In genomic region chr16:31094088-31094423, GRCh38 we compare ENCODE assay signal across 8 cellular contexts. TPM values are rescaled to one million over a fixed set of nuclear protein-coding genes. Genes with fewer than 3 reads are reported as not detected.
DNase-seq lines count a peak whose midpoint lies in the region; ATAC-seq and TF ChIP-seq lines count a peak whose summit lies in the region.

No MANE protein-coding gene starts in this region.

- DNase-seq in Calu3 (peak; percentile 27), body of pancreas (peak in 3 of 4 donors; percentile 49 to 54 (median 50)), NCI-H2107 (lab: John Stamatoyannopoulos, UW) (no peak)

- TF ChIP-seq CTCF in Calu3 (IDR thresholded peaks at IDR 0.05; ENCODE audit: unreplicated experiment) (no peak), body of pancreas (IDR thresholded peaks at IDR 0.05) (no peak)

- ATAC-seq in HG03378 (IDR thresholded peaks at IDR 0.05; ENCODE audit: unreplicated experiment) (peak; percentile 5), body of pancreas (peak; percentile 17), GM19351 (IDR thresholded peaks at IDR 0.05; ENCODE audit: unreplicated experiment) (no peak), HG03571 (IDR thresholded peaks at IDR 0.05; ENCODE audit: unreplicated experiment) (no peak)

- BruUV-seq in Calu3 (replicated peaks; lab: Mats Ljungman, UMichigan) = TSS peak; percentile 30

- H3K27ac Mint-ChIP-seq in Calu3 (ENCODE audit: unreplicated experiment) = peak overlapping the region; percentile 82

- 1 to 3% methylated on average over 17 to 20 of the region's 20 CpGs for WGBS in body of pancreas, 2 donors

- peaks cover 24% of the 10 kb centered on the region for H3K4me1 ChIP-seq in body of pancreas

- CTCF ChIA-PET in Calu3 (lab: Charles Lee) = interaction anchor here (0.6 to 2.7 kb wide), 4 partner anchors 23 to 109 kb away, joined by 11 to 16 read pairs (median 11); partner anchors contain the start of genes HSD3B7, KAT8 and STX4

- peaks cover 0 to 2% of the 10 kb centered on the region in 2 donors for H3K36me3 ChIP-seq in body of pancreas (replicated peaks in 1 of 2; ENCODE audit: insufficient read depth in 1 of 2, low read depth in 2 of 2)

- H3K27me3 Mint-ChIP-seq in Calu3 (ENCODE audit: unreplicated experiment) = no peaks in the 10 kb centered on the region

- peaks cover 12% of the 10 kb centered on the region for H3K4me1 Mint-ChIP-seq in Calu3 (ENCODE audit: low read depth, unreplicated experiment)

- H3K36me3 Mint-ChIP-seq in Calu3 (ENCODE audit: insufficient read depth, unreplicated experiment) = peaks cover 43% of the 10 kb centered on the region

- H3K9me3 ChIP-seq in body of pancreas = no peaks in the 10 kb centered on the region

- H3K27ac ChIP-seq in body of pancreas (peak overlapping the region; percentile 72 to 94 (median 91)), layer of hippocampus (ENCODE audit: low read depth, low read length) (peak overlapping the region; percentile 77), temporal lobe (ENCODE audit: low read depth, low read length) (peak overlapping the region; percentile 77)

- H3K9me3 Mint-ChIP-seq in Calu3 (ENCODE audit: low read depth, unreplicated experiment) = peaks cover 3% of the 10 kb centered on the region

- H3K4me3 Mint-ChIP-seq in Calu3 (ENCODE audit: low read depth, unreplicated experiment) = peak overlapping the region; percentile 89

- no peak for TF ChIP-seq POLR2A in body of pancreas (IDR thresholded peaks at IDR 0.05)

- intact Hi-C loops in Calu3 (cut with micrococcal nuclease; ENCODE audit: unreplicated experiment) (loop anchor here (1.0 to 2.0 kb wide), 2 partner anchors 19 to 109 kb away; partner anchors contain the start of genes HSD3B7, ZNF646 and ZNF668), body of pancreas (cut with DNase I) (no loop called here)

- H3K27me3 ChIP-seq in body of pancreas = no peaks in the 10 kb centered on the region
- no peaks in the 10 kb centered on the region for H3K27me3 ChIP-seq in layer of hippocampus (ENCODE audit: control insufficient read depth, insufficient read depth, low read length)

- peak overlapping the region; percentile 59 to 71 for H3K4me3 ChIP-seq in body of pancreas

RNA-seq across cellular contexts. Expression of gene VKORC1, which starts 0.5 kb away (rescaled TPM):
- 80.1 and 86.8 TPM in 2 replicates for total RNA-seq in Calu3 (2022)
- 100 to 1,000 TPM in 1 of 2 donors, 10 to 100 TPM in 1; 42.5 to 104 TPM for total RNA-seq in body of pancreas
- total RNA-seq in temporal lobe = 25.3 TPM

RNA-seq across cellular contexts. Expression of gene PRSS53, which starts 5.3 kb away (rescaled TPM):
- total RNA-seq in Calu3 (2022) = 4.6 and 7.0 TPM in 2 replicates
- 1 to 10 TPM; 3.0 to 6.0 TPM for total RNA-seq in body of pancreas
- 1.5 TPM for total RNA-seq in temporal lobe

RNA-seq across cellular contexts. Expression of gene BCKDK, which starts 14.1 kb away (rescaled TPM):
- total RNA-seq in Calu3 (2022) = 49.3 and 52.0 TPM in 2 replicates
- total RNA-seq in body of pancreas = 10 to 100 TPM; 33.9 to 61.7 TPM
- 11.1 TPM for total RNA-seq in temporal lobe

RNA-seq across cellular contexts. Expression of gene ZNF646, which starts 19.8 kb away (rescaled TPM):
- total RNA-seq in Calu3 (2022) = 34.4 and 34.9 TPM in 2 replicates
- total RNA-seq in body of pancreas = 10 to 100 TPM; 12.7 to 14.5 TPM
- total RNA-seq in temporal lobe = 12.3 TPM

RNA-seq across cellular contexts. Expression of gene ZNF668, which starts 20.0 kb away (rescaled TPM):
- total RNA-seq in Calu3 (2022) (12.5 and 13.0 TPM in 2 replicates), body of pancreas (10 to 100 TPM in 1 of 2 donors, 1 to 10 TPM in 1; 2.9 to 15.2 TPM), temporal lobe (4.4 TPM)

Comparison
In these comparisons a context has a peak if more than half of its experiments do, and no peak if none do; other contexts are left out.
1. ATAC-seq: peak in HG03378 (single experiment) and body of pancreas (single experiment); none in GM19351 (single experiment) and HG03571 (single experiment).
2. Peak in every context shown above with its lines, with median percentiles within 50 percentile points of each other: H3K27ac ChIP-seq.